Comparison of ENCODE assay signal across 8 cellular contexts in genomic region chr14:106586098-106586704, GRCh38.
DNase-seq lines count a peak whose midpoint lies in the region; ATAC-seq, FAIRE-seq and TF ChIP-seq lines count a peak whose summit lies in the region.

No MANE protein-coding gene starts in this region.

- H3K18ac ChIP-seq in mesendoderm (ENCODE audit: low read length) = no peak overlapping the region

- no peak overlapping the region for H2AK5ac ChIP-seq in mesendoderm (ENCODE audit: low read length)

- peaks cover 5% of the 10 kb centered on the region for H3K4me1 Mint-ChIP-seq in CD8-positive, alpha-beta T cell (ENCODE audit: low read depth)
- no peaks in the 10 kb centered on the region for H3K4me1 Mint-ChIP-seq in nephron progenitor cell

- FAIRE-seq in HTR-8/SVneo (lab: Jason Lieb, UNC) = no peak

- CTCF ChIA-PET in CD8-positive, alpha-beta T cell (lab: Charles Lee) = interaction anchor here (0.9 to 1.9 kb wide), 10 partner anchors 11 to 600 kb away, joined by 3 to 9 read pairs (median 4); no protein-coding TSS in a partner anchor

- H4K5ac ChIP-seq in mesendoderm (ENCODE audit: low read length) = no peak overlapping the region

- ATAC-seq in CD8-positive, alpha-beta T cell = peak; percentile 75
- ATAC-seq in HG02981 (IDR thresholded peaks at IDR 0.05; ENCODE audit: unreplicated experiment) = peak; percentile 78

- H2BK15ac ChIP-seq in mesendoderm (replicated peaks; ENCODE audit: low read depth) = no peak overlapping the region

- H3K36me3 ChIP-seq in CD8-positive, alpha-beta T cell (ENCODE audit: insufficient read depth, low read length) = no peaks in the 10 kb centered on the region
- no peaks in the 10 kb centered on the region for H3K36me3 ChIP-seq in mesendoderm (ENCODE audit: control insufficient read depth, insufficient read depth, low read length)

- H3K9me3 ChIP-seq in CD8-positive, alpha-beta T cell (ENCODE audit: low read length) = no peaks in the 10 kb centered on the region

- WGBS in mesendoderm (ENCODE audit: extremely low coverage, insufficient coverage, low lambda C conversion rate) = no CpG with 5 or more reads among the region's 8 CpGs

- H3K4me3 Mint-ChIP-seq in CD8-positive, alpha-beta T cell = no peak overlapping the region
- H3K4me3 Mint-ChIP-seq in nephron progenitor cell = no peak overlapping the region

- no peaks in the 10 kb centered on the region for H3K9me3 Mint-ChIP-seq in CD8-positive, alpha-beta T cell
- peaks cover 97% of the 10 kb centered on the region for H3K9me3 Mint-ChIP-seq in nephron progenitor cell

- H3K56ac ChIP-seq in mesendoderm (ENCODE audit: low read length) = no peak overlapping the region

- H2BK5ac ChIP-seq in mesendoderm (ENCODE audit: low read length) = no peak overlapping the region

- no peaks in the 10 kb centered on the region for H3K27me3 ChIP-seq in CD8-positive, alpha-beta T cell (ENCODE audit: insufficient read depth, low read length)
- no peaks in the 10 kb centered on the region for H3K27me3 ChIP-seq in mesendoderm (ENCODE audit: insufficient read depth, low read length, poor library complexity)

- peaks cover 20% of the 10 kb centered on the region for H3K27me3 Mint-ChIP-seq in CD8-positive, alpha-beta T cell (ENCODE audit: low read depth)
- H3K27me3 Mint-ChIP-seq in nephron progenitor cell (ENCODE audit: low read depth, poor library complexity) = peaks cover 3% of the 10 kb centered on the region

- peak; percentile 80 for TF ChIP-seq CTCF in CD8-positive, alpha-beta T cell (IDR thresholded peaks at IDR 0.05)
- no peak for TF ChIP-seq CTCF in nephron progenitor cell (IDR thresholded peaks at IDR 0.05)

- intact Hi-C loops in CD8-positive, alpha-beta T cell (cut with DNase I, micrococcal nuclease) = loop anchor here in 1 of 2 experiments (2.0 kb wide), 1 partner anchor 41 kb away; no protein-coding TSS in a partner anchor

- no peaks in the 10 kb centered on the region for H3K79me2 ChIP-seq in mesendoderm (ENCODE audit: control insufficient read depth, insufficient read depth, low read length)

- peak; percentile 26 to 77 (median 63) for DNase-seq in CD8-positive, alpha-beta T cell
- DNase-seq in SK-N-DZ (ENCODE audit: low spot score) (peak; percentile 11), mesendoderm (no peak), nephron progenitor cell (no peak), HTR-8/SVneo (ENCODE audit: insufficient read length, low spot score) (no peak)
- peak; percentile 68 for DNase-seq in activated naive CD4-positive, alpha-beta T cell treated with anti-CD3 and anti-CD28 coated beads, Interleukin-2, amount 50 U/mL, for 16 hours
- peak; percentile 73 to 81 for DNase-seq in stimulated activated CD4-positive, alpha-beta T cell treated with anti-CD3 and anti-CD28 coated beads, Interleukin-2, amount 100 ng/mL, for 24 hours

- no peak overlapping the region for H2BK120ac ChIP-seq in mesendoderm (ENCODE audit: low read depth, low read length)

- no peaks in the 10 kb centered on the region for H3K4me1 ChIP-seq in CD8-positive, alpha-beta T cell (ENCODE audit: insufficient read depth, low read length)
- no peaks in the 10 kb centered on the region for H3K4me1 ChIP-seq in mesendoderm (ENCODE audit: control insufficient read depth, low read depth, low read length)

- H3K9ac ChIP-seq in mesendoderm (ENCODE audit: low read length) = no peak overlapping the region

- H3K79me1 ChIP-seq in mesendoderm (ENCODE audit: low read length) = no peaks in the 10 kb centered on the region

- H3K4ac ChIP-seq in mesendoderm (ENCODE audit: low read depth, low read length) = no peak overlapping the region

- no peak overlapping the region for H4K8ac ChIP-seq in mesendoderm (ENCODE audit: low read depth, low read length)

- no peak overlapping the region for H3K23ac ChIP-seq in mesendoderm (ENCODE audit: low read length)

- no peak overlapping the region for H3K27ac Mint-ChIP-seq in CD8-positive, alpha-beta T cell
- H3K27ac Mint-ChIP-seq in nephron progenitor cell = no peak overlapping the region

- POLR2A ChIA-PET in CD8-positive, alpha-beta T cell (lab: Charles Lee) = no interaction called here

- no peak overlapping the region for H3K4me3 ChIP-seq in CD8-positive, alpha-beta T cell (ENCODE audit: low read depth, low read length)
- H3K4me3 ChIP-seq in mesendoderm (ENCODE audit: low read length) = no peak overlapping the region

- no peaks in the 10 kb centered on the region for H3K36me3 Mint-ChIP-seq in CD8-positive, alpha-beta T cell
- no peaks in the 10 kb centered on the region for H3K36me3 Mint-ChIP-seq in nephron progenitor cell (ENCODE audit: low read depth)

- H3K27ac ChIP-seq in CD8-positive, alpha-beta T cell (ENCODE audit: low read depth, low read length) = no peak overlapping the region
- H3K27ac ChIP-seq in mesendoderm (ENCODE audit: low read depth, low read length) = no peak overlapping the region

- H3K4me2 ChIP-seq in mesendoderm (ENCODE audit: low read length) = no peak overlapping the region

Comparison
In these comparisons a context has a peak if more than half of its experiments do, and no peak if none do; other contexts are left out.
1. DNase-seq: peak in CD8-positive, alpha-beta T cell (7 of 7), SK-N-DZ (single experiment), activated naive CD4-positive, alpha-beta T cell treated with anti-CD3 and anti-CD28 coated beads, Interleukin-2, amount 50 U/mL, for 16 hours (single experiment) and stimulated activated CD4-positive, alpha-beta T cell treated with anti-CD3 and anti-CD28 coated beads, Interleukin-2, amount 100 ng/mL, for 24 hours (2 of 2); none in mesendoderm (single experiment), nephron progenitor cell (single experiment) and HTR-8/SVneo (single experiment).